ENCODE assay signal across 22 cellular contexts in the genomic region with DNA sequence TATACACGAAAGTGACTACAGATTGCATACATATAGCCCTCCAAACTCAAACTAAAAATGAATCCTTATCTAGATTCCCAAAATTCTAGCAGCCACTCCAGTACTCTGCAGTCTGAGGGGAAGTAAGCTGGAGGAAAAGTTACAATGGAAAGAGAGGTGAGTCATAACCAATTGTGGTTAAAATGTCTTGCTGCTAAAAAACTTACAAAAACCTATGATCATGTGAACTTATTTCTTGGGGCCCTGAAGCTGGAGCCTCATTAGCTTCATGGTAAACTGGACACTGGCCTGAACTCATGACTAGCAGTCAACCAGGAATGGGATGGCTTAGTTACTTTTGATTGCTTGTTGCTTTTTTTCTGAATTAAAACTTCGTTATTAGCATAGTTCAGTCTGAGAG.
DNase-seq lines count a peak whose midpoint lies in the region; ATAC-seq and TF ChIP-seq lines count a peak whose summit lies in the region.
"Had no signal": no experiment of that assay in that cellular context is flagged by ENCODE, and none has a peak within 500 bp of the region (broad histone marks: within the 10 kb centered on the region; RNA-seq: fewer than 3 reads in every experiment).

No MANE protein-coding gene starts in this region.

- peak; percentile 86 for DNase-seq in A172 (ENCODE audit: low spot score)
- DNase-seq in HCEC 1CT, result peak; percentile 26
- peak; percentile 30 for DNase-seq in NOMO-1 treated with dmso at 0.1 percent for 144 hours (lab: John Stamatoyannopoulos, UW; ENCODE audit: unreplicated experiment)
- peak; percentile 15 to 87 for DNase-seq in fibroblast of lung (ENCODE audit: low read depth in 2 of 2)
- DNase-seq in nephron progenitor cell, result no peak
- DNase-seq in MG63, result no peak
- DNase-seq in omental fat pad (ENCODE audit: low spot score), result no peak
- DNase-seq: activated CD4-positive, alpha-beta memory T cell treated with anti-CD3 and anti-CD28 coated beads for 36 hours; amniotic stem cell; Caco-2; esophagus squamous epithelium; GOT3; Karpas-422; NCI-H2081 treated with DMSO at 0.1 percent for 48 hours; NCI-H82; SHP77; stimulated activated naive CD4-positive, alpha-beta T cell treated with Interleukin-2 at 50 U/mL for 16 hours had no signal

- H3K36me3 ChIP-seq in fibroblast of lung (ENCODE audit: control insufficient read depth, insufficient read depth, low read length) (no peaks in the 10 kb centered on the region), MG63 (no peaks in the 10 kb centered on the region)
- H3K36me3 ChIP-seq: esophagus squamous epithelium, neural progenitor cell, vagina had no signal

- H3K27ac Mint-ChIP-seq in nephron progenitor cell, result no peak overlapping the region
- H3K27ac Mint-ChIP-seq: activated CD4-positive, alpha-beta memory T cell treated with anti-CD3 and anti-CD28 coated beads for 36 hours; activated T-helper 1 cell treated with anti-CD3 and anti-CD28 coated beads, Interleukin-12 subunit alpha, Interleukin-12 subunit beta, Interleukin-2, Interleukin-4 antibody, amounts not matched to agents 30 ng/mL and 10 ng/mL and 1 ng/mL, durations not matched to agents 14 hours and 24 hours and 36 hours; memory B cell; neural progenitor cell had no signal

- H3K4me3 ChIP-seq in fibroblast of lung (replicated peaks in 1 of 4; ENCODE audit: control extremely low read depth in 1 of 4, insufficient read depth in 1 of 4, low read depth in 3 of 4, low read length in 4 of 4), result no peak overlapping the region
- no peak overlapping the region for H3K4me3 ChIP-seq in MG63
- H3K4me3 ChIP-seq: esophagus squamous epithelium, neural progenitor cell, vagina had no signal

- H3K27me3 ChIP-seq in fibroblast of lung (ENCODE audit: control insufficient read depth, insufficient read depth, low read length) (no peaks in the 10 kb centered on the region), MG63 (no peaks in the 10 kb centered on the region)
- H3K27me3 ChIP-seq: esophagus squamous epithelium, neural progenitor cell, vagina had no signal

- H4K20me1 ChIP-seq in fibroblast of lung (ENCODE audit: control insufficient read depth, extremely low read depth, insufficient read depth, low read length), result peaks cover 1% of the 10 kb centered on the region

- H3K27me3 Mint-ChIP-seq in nephron progenitor cell (ENCODE audit: low read depth, poor library complexity), result peaks cover 4% of the 10 kb centered on the region
- H3K27me3 Mint-ChIP-seq: activated CD4-positive, alpha-beta memory T cell treated with anti-CD3 and anti-CD28 coated beads for 36 hours; memory B cell had no signal

- H3K36me3 Mint-ChIP-seq in nephron progenitor cell (ENCODE audit: low read depth), result no peaks in the 10 kb centered on the region
- H3K36me3 Mint-ChIP-seq: activated CD4-positive, alpha-beta memory T cell treated with anti-CD3 and anti-CD28 coated beads for 36 hours; memory B cell; neural progenitor cell had no signal

- TF ChIP-seq CTCF in fibroblast of lung (conservative IDR thresholded peaks at IDR 0.05 in 1 of 2, IDR thresholded peaks at IDR 0.05 in 1 of 2; ENCODE audit: low read depth in 1 of 2, low read length in 2 of 2) (no peak), nephron progenitor cell (IDR thresholded peaks at IDR 0.05) (no peak), omental fat pad (IDR thresholded peaks at IDR 0.05) (no peak)

- no peaks in the 10 kb centered on the region for H3K4me1 Mint-ChIP-seq in nephron progenitor cell
- H3K4me1 Mint-ChIP-seq: memory B cell, neural progenitor cell had no signal

- no peaks in the 10 kb centered on the region for H3K4me1 ChIP-seq in fibroblast of lung (ENCODE audit: control insufficient read depth, extremely low read depth, insufficient read depth, low read length)
- H3K4me1 ChIP-seq: Caco-2, esophagus squamous epithelium, neural progenitor cell, vagina had no signal

- H2AFZ ChIP-seq in fibroblast of lung (ENCODE audit: low read length), result no peak overlapping the region
- H2AFZ ChIP-seq: neural progenitor cell had no signal

- H3K79me2 ChIP-seq in fibroblast of lung (ENCODE audit: control insufficient read depth, insufficient read depth, low read length), result no peaks in the 10 kb centered on the region

- H3K4me3 Mint-ChIP-seq in nephron progenitor cell, result no peak overlapping the region
- H3K4me3 Mint-ChIP-seq: activated CD4-positive, alpha-beta memory T cell treated with anti-CD3 and anti-CD28 coated beads for 36 hours; activated T-helper 1 cell treated with anti-CD3 and anti-CD28 coated beads, Interleukin-12 subunit alpha, Interleukin-12 subunit beta, Interleukin-2, Interleukin-4 antibody, amounts not matched to agents 30 ng/mL and 10 ng/mL and 1 ng/mL, durations not matched to agents 14 hours and 24 hours and 36 hours; memory B cell; neural progenitor cell had no signal

- H3K9me3 ChIP-seq in fibroblast of lung (ENCODE audit: control insufficient read depth, insufficient read depth, low read depth, low read length) (no peaks in the 10 kb centered on the region), MG63 (no peaks in the 10 kb centered on the region)
- H3K9me3 ChIP-seq: Caco-2, esophagus squamous epithelium, vagina had no signal

- ATAC-seq in GM19452 (IDR thresholded peaks at IDR 0.05; ENCODE audit: unreplicated experiment) (no peak), omental fat pad (ENCODE audit: low FRiP score) (no peak)

- no peak overlapping the region for H3K27ac ChIP-seq in fibroblast of lung (ENCODE audit: insufficient read depth, low read length)
- H3K27ac ChIP-seq: esophagus squamous epithelium, neural progenitor cell, vagina had no signal

- no peak overlapping the region for H3K9ac ChIP-seq in fibroblast of lung (ENCODE audit: insufficient read depth, low read length)
- H3K9ac ChIP-seq: neural progenitor cell had no signal

- H3K4me2 ChIP-seq in fibroblast of lung (ENCODE audit: extremely low read depth, insufficient read depth, low read length), result no peak overlapping the region
- H3K4me2 ChIP-seq: neural progenitor cell had no signal

- peaks cover 23% of the 10 kb centered on the region for H3K9me3 Mint-ChIP-seq in nephron progenitor cell
- H3K9me3 Mint-ChIP-seq: activated T-helper 1 cell treated with anti-CD3 and anti-CD28 coated beads, Interleukin-12 subunit alpha, Interleukin-12 subunit beta, Interleukin-2, Interleukin-4 antibody, amounts not matched to agents 30 ng/mL and 10 ng/mL and 1 ng/mL, durations not matched to agents 14 hours and 24 hours and 36 hours had no signal

Comparison
In these comparisons a context has a peak if more than half of its experiments do, and no peak if none do; other contexts are left out.
1. DNase-seq: peak in A172 (single experiment), HCEC 1CT (single experiment), NOMO-1 treated with dmso at 0.1 percent for 144 hours (single experiment) and fibroblast of lung (2 of 2); none in nephron progenitor cell (single experiment), MG63 (single experiment) and omental fat pad (single experiment).